In genomic region chr7:6154542-6155404, GRCh38 we compare ENCODE assay signal across 18 cellular contexts. TPM values are rescaled to one million over a fixed set of nuclear protein-coding genes. Genes with fewer than 3 reads are reported as not detected.
DNase-seq lines count a peak whose midpoint lies in the region; ATAC-seq and TF ChIP-seq lines count a peak whose summit lies in the region.
"Had no signal": no experiment of that assay in that cellular context is flagged by ENCODE, and none has a peak within 500 bp of the region (broad histone marks: within the 10 kb centered on the region; RNA-seq: fewer than 3 reads in every experiment).

No MANE protein-coding gene starts in this region.

- H3K4me1 Mint-ChIP-seq in GM23338, result peaks cover 3% of the 10 kb centered on the region; the same call in 2 of the 3 replicates
- H3K4me1 Mint-ChIP-seq in activated T-helper 17 cell treated with anti-CD3 and anti-CD28 coated beads, Interleukin-2, amount 50 U/mL, for 72 hours, result no peaks in the 10 kb centered on the region
- no peaks in the 10 kb centered on the region for H3K4me1 Mint-ChIP-seq in stimulated activated memory B cell treated with anti-CD40 and anti-IgM and Interleukin-4, amounts not matched to agents 10 μg/mL and 1 μg/mL and 100 μg/mL, for 72 hours
- no peaks in the 10 kb centered on the region for H3K4me1 Mint-ChIP-seq in effector memory CD8-positive, alpha-beta T cell (ENCODE audit: low read depth in 2 of 2)
- H3K4me1 Mint-ChIP-seq in activated CD4-positive, alpha-beta T cell treated with anti-CD3 and anti-CD28 coated beads, Interleukin-2, amount 10 ng/mL, durations not matched to agents 24 days and 14 days, result no peaks in the 10 kb centered on the region
- H3K4me1 Mint-ChIP-seq: CD14-positive monocyte had no signal

- no peak overlapping the region for H3K27ac ChIP-seq in GM23338 (ENCODE audit: low read depth)
- H3K27ac ChIP-seq in lower lobe of right lung, result no peak overlapping the region

- no peak overlapping the region for H3K4me3 ChIP-seq in GM23338
- H3K4me3 ChIP-seq in lower lobe of right lung, result no peak overlapping the region

- no peaks in the 10 kb centered on the region for H3K79me2 ChIP-seq in GM23338 (replicated peaks; ENCODE audit: insufficient read depth)

- TF ChIP-seq CTCF in GM23338 (conservative IDR thresholded peaks at IDR 0.05; ENCODE audit: low read depth in 2 of 2) (no peak), lower lobe of right lung (IDR thresholded peaks at IDR 0.05) (no peak)

- H4K20me1 ChIP-seq in GM23338 (replicated peaks; ENCODE audit: insufficient read depth), result peaks cover 1% of the 10 kb centered on the region

- no peak overlapping the region for H3K27ac Mint-ChIP-seq in GM23338
- peak overlapping the region; percentile 50 for H3K27ac Mint-ChIP-seq in activated T-helper 17 cell treated with anti-CD3 and anti-CD28 coated beads, Interleukin-2, amount 50 U/mL, for 72 hours
- no peak overlapping the region for H3K27ac Mint-ChIP-seq in stimulated activated memory B cell treated with anti-CD40 and anti-IgM and Interleukin-4, amounts not matched to agents 10 μg/mL and 1 μg/mL and 100 μg/mL, for 72 hours
- H3K27ac Mint-ChIP-seq in effector memory CD8-positive, alpha-beta T cell, result no peak overlapping the region
- no peak overlapping the region for H3K27ac Mint-ChIP-seq in activated CD4-positive, alpha-beta T cell treated with anti-CD3 and anti-CD28 coated beads, Interleukin-2, amount 10 ng/mL, durations not matched to agents 24 days and 14 days
- H3K27ac Mint-ChIP-seq: CD14-positive monocyte, HFFc6 had no signal

- ATAC-seq in GM23338, result peak; percentile 81
- no peak for ATAC-seq in activated T-helper 17 cell treated with anti-CD3 and anti-CD28 coated beads, Interleukin-2, amount 50 U/mL, for 72 hours (replicated peaks)
- ATAC-seq in lower lobe of right lung, result peak; percentile 11 to 18
- ATAC-seq in stimulated activated memory B cell treated with anti-CD40 and anti-IgM and Interleukin-4, amounts not matched to agents 10 μg/mL and 1 μg/mL and 100 μg/mL, for 72 hours, result peak; percentile 53
- no peak for ATAC-seq in effector memory CD8-positive, alpha-beta T cell (replicated peaks)
- ATAC-seq in GM21423 (IDR thresholded peaks at IDR 0.05; ENCODE audit: unreplicated experiment), result no peak
- no peak for ATAC-seq in GM18511 (IDR thresholded peaks at IDR 0.05; ENCODE audit: unreplicated experiment)

- H3K9me3 ChIP-seq in lower lobe of right lung, result no peaks in the 10 kb centered on the region

- peaks cover 16% of the 10 kb centered on the region; the same call in 1 of the 2 replicates for H3K36me3 ChIP-seq in GM23338 (ENCODE audit: insufficient read depth)
- H3K36me3 ChIP-seq in lower lobe of right lung, result peaks cover 98% of the 10 kb centered on the region

- DNase-seq in GM23338 (ENCODE audit: low spot score) (no peak), lower lobe of right lung (no peak)
- DNase-seq in effector memory CD8-positive, alpha-beta T cell, result no peak
- DNase-seq in activated CD4-positive, alpha-beta T cell treated with anti-CD3 and anti-CD28 coated beads, Interleukin-2, amount 10 ng/mL, durations not matched to agents 24 days and 14 days, result no peak
- DNase-seq: HFFc6; Kasumi-1; NCI-H1694; NCI-H2081; NCI-H2171; NCI-H345; NCI-H524; NCI-H774; NK-92 treated with Interleukin-12 subunit alpha and Interleukin-12 subunit beta, amount 100 ng/mL, for 24 hours had no signal

- no peaks in the 10 kb centered on the region for H3F3A ChIP-seq in GM23338 (replicated peaks; ENCODE audit: low read depth)

- peak overlapping the region; percentile 24; the same call in 1 of the 3 replicates for H3K4me3 Mint-ChIP-seq in GM23338
- no peak overlapping the region for H3K4me3 Mint-ChIP-seq in activated T-helper 17 cell treated with anti-CD3 and anti-CD28 coated beads, Interleukin-2, amount 50 U/mL, for 72 hours
- H3K4me3 Mint-ChIP-seq in stimulated activated memory B cell treated with anti-CD40 and anti-IgM and Interleukin-4, amounts not matched to agents 10 μg/mL and 1 μg/mL and 100 μg/mL, for 72 hours, result no peak overlapping the region
- H3K4me3 Mint-ChIP-seq in effector memory CD8-positive, alpha-beta T cell, result no peak overlapping the region
- H3K4me3 Mint-ChIP-seq in activated CD4-positive, alpha-beta T cell treated with anti-CD3 and anti-CD28 coated beads, Interleukin-2, amount 10 ng/mL, durations not matched to agents 24 days and 14 days, result no peak overlapping the region
- H3K4me3 Mint-ChIP-seq: CD14-positive monocyte, HFFc6 had no signal

- H3K27me3 Mint-ChIP-seq in GM23338 (ENCODE audit: insufficient read depth, low read depth, poor library complexity), result peaks cover 4% of the 10 kb centered on the region
- H3K27me3 Mint-ChIP-seq in activated T-helper 17 cell treated with anti-CD3 and anti-CD28 coated beads, Interleukin-2, amount 50 U/mL, for 72 hours, result no peaks in the 10 kb centered on the region
- H3K27me3 Mint-ChIP-seq in stimulated activated memory B cell treated with anti-CD40 and anti-IgM and Interleukin-4, amounts not matched to agents 10 μg/mL and 1 μg/mL and 100 μg/mL, for 72 hours, result no peaks in the 10 kb centered on the region
- no peaks in the 10 kb centered on the region for H3K27me3 Mint-ChIP-seq in effector memory CD8-positive, alpha-beta T cell
- H3K27me3 Mint-ChIP-seq in activated CD4-positive, alpha-beta T cell treated with anti-CD3 and anti-CD28 coated beads, Interleukin-2, amount 10 ng/mL, durations not matched to agents 24 days and 14 days, result no peaks in the 10 kb centered on the region

- H3K9me3 Mint-ChIP-seq in GM23338, result no peaks in the 10 kb centered on the region
- H3K9me3 Mint-ChIP-seq in activated T-helper 17 cell treated with anti-CD3 and anti-CD28 coated beads, Interleukin-2, amount 50 U/mL, for 72 hours, result no peaks in the 10 kb centered on the region
- H3K9me3 Mint-ChIP-seq in stimulated activated memory B cell treated with anti-CD40 and anti-IgM and Interleukin-4, amounts not matched to agents 10 μg/mL and 1 μg/mL and 100 μg/mL, for 72 hours, result no peaks in the 10 kb centered on the region
- no peaks in the 10 kb centered on the region for H3K9me3 Mint-ChIP-seq in effector memory CD8-positive, alpha-beta T cell
- no peaks in the 10 kb centered on the region for H3K9me3 Mint-ChIP-seq in activated CD4-positive, alpha-beta T cell treated with anti-CD3 and anti-CD28 coated beads, Interleukin-2, amount 10 ng/mL, durations not matched to agents 24 days and 14 days
- H3K9me3 Mint-ChIP-seq: HFFc6 had no signal

- H3K27me3 ChIP-seq in GM23338 (ENCODE audit: insufficient read depth), result no peaks in the 10 kb centered on the region
- H3K27me3 ChIP-seq in lower lobe of right lung (ENCODE audit: low read depth), result no peaks in the 10 kb centered on the region

- peaks cover 64% of the 10 kb centered on the region for H3K36me3 Mint-ChIP-seq in GM23338 (ENCODE audit: low read depth)
- peaks cover 87% of the 10 kb centered on the region for H3K36me3 Mint-ChIP-seq in activated T-helper 17 cell treated with anti-CD3 and anti-CD28 coated beads, Interleukin-2, amount 50 U/mL, for 72 hours (ENCODE audit: low read depth)
- peaks cover 75% of the 10 kb centered on the region for H3K36me3 Mint-ChIP-seq in stimulated activated memory B cell treated with anti-CD40 and anti-IgM and Interleukin-4, amounts not matched to agents 10 μg/mL and 1 μg/mL and 100 μg/mL, for 72 hours
- H3K36me3 Mint-ChIP-seq in effector memory CD8-positive, alpha-beta T cell (ENCODE audit: insufficient read depth), result peaks cover 65% of the 10 kb centered on the region
- H3K36me3 Mint-ChIP-seq in activated CD4-positive, alpha-beta T cell treated with anti-CD3 and anti-CD28 coated beads, Interleukin-2, amount 10 ng/mL, durations not matched to agents 24 days and 14 days (ENCODE audit: low read depth), result peaks cover 51% of the 10 kb centered on the region

- no peak overlapping the region for H2AFZ ChIP-seq in GM23338

- no peak overlapping the region for H3K4me2 ChIP-seq in GM23338

- no peaks in the 10 kb centered on the region for H3K9me2 ChIP-seq in GM23338 (ENCODE audit: insufficient read depth)

- intact Hi-C loops in lower lobe of right lung (cut with DNase I), result no loop called here
- intact Hi-C loops in activated CD4-positive, alpha-beta T cell treated with anti-CD3 and anti-CD28 coated beads, Interleukin-2, amount 10 ng/mL, durations not matched to agents 24 days and 14 days (cut with micrococcal nuclease), result no loop called here

- H3K4me1 ChIP-seq in GM23338 (ENCODE audit: insufficient read depth) (no peaks in the 10 kb centered on the region), lower lobe of right lung (no peaks in the 10 kb centered on the region)

TF ChIP-seq in GM23338, 12 proteins besides CTCF, POLR2A, EP300 and RAD21 (continues in another document):
- TF ChIP-seq STAT1 (IDR thresholded peaks at IDR 0.05; ENCODE audit: unreplicated experiment) (no peak), NANOG (IDR thresholded peaks at IDR 0.05; ENCODE audit: borderline replicate concordance) (no peak)

RNA-seq across cellular contexts. Expression of gene USP42, which starts 50.0 kb away (rescaled TPM):
- 17.3 and 18.5 TPM in 2 replicates for total RNA-seq in GM23338 (2014; rRNA removed; shearing (Covaris generic))
- 9.8 and 9.9 TPM in 2 replicates for polyA plus RNA-seq in GM23338 (2016; fragmentation: Nextera tagmentation; extraction: Ambion mirVana)
- 10 to 100 TPM in 1 of 2 donors, 1 to 10 TPM in 1; 9.9 to 10.5 TPM for total RNA-seq in activated T-helper 17 cell treated with anti-CD3 and anti-CD28 coated beads, Interleukin-2, amount 50 U/mL, for 72 hours
- 10.6 TPM for total RNA-seq in lower lobe of right lung
- total RNA-seq in activated CD4-positive, alpha-beta T cell treated with anti-CD3 and anti-CD28 coated beads, Interleukin-2, amount 10 ng/mL, durations not matched to agents 24 days and 14 days, result 16.6 and 17.0 TPM in 2 replicates

Comparison
In these comparisons a context has a peak if more than half of its experiments do, and no peak if none do; other contexts are left out.
1. ATAC-seq: peak in GM23338 (single experiment), lower lobe of right lung (2 of 2) and stimulated activated memory B cell treated with anti-CD40 and anti-IgM and Interleukin-4, amounts not matched to agents 10 μg/mL and 1 μg/mL and 100 μg/mL, for 72 hours (single experiment); none in activated T-helper 17 cell treated with anti-CD3 and anti-CD28 coated beads, Interleukin-2, amount 50 U/mL, for 72 hours (single experiment), effector memory CD8-positive, alpha-beta T cell (single experiment), GM21423 (single experiment) and GM18511 (single experiment).